20 cellular contexts compared by ENCODE assay signal in the genomic region with DNA sequence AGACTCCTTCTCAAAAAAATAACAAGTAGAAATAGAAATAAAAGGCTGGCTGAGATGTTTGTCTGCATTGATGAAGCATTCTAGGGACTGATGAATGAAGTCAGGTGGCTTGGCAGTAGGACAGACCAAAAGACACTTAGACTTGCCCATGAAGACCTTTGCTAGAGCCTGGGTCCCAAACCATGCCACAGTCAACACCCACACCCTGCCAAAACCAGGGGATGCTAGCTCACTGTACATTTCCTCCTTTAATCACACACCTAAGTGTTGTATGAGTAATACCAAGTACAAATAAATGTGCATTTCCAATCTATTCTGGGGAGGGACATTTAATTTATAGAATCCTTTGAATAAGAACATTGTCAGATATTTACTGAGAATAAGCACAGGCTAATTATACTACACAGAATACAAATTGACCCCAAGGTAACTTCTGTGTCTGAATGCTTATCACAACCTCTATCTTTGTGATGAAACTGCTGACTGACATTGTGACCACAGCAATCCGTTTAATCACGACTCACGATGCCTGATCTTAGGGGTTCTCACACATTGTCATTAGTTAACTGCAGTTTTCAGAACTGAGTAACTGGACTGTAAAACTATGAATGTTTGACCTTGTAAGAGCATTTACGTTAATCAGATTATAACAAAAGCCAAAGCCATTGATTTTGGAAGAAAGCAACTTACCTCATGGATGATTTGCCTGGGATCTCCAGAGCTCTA. TPM values are rescaled to one million over a fixed set of nuclear protein-coding genes. Genes with fewer than 3 reads are reported as not detected.
"Had no signal": no experiment of that assay in that cellular context is flagged by ENCODE, and none has a peak within 500 bp of the region (broad histone marks: within the 10 kb centered on the region; RNA-seq: fewer than 3 reads in every experiment).

No MANE protein-coding gene starts in this region.

- H3K27ac ChIP-seq: breast epithelium, epithelial cell of prostate, psoas muscle, tibial nerve, uterus had no signal

- H3K36me3 ChIP-seq: breast epithelium, tibial nerve, uterus had no signal

- H3K9me3 Mint-ChIP-seq: activated naive CD8-positive, alpha-beta T cell treated with anti-CD3 and anti-CD28 coated beads, Interleukin-2, amount 10 ng/mL, durations not matched to agents 7 days and 5 days; activated T-cell treated with anti-CD3 and anti-CD28 coated beads, Interleukin-2, amount 50 U/mL, for 24 hours; dendritic cell treated with granulocyte-macrophage colony-stimulating factor and Interleukin-4, amounts not matched to agents 40 ng/mL and 50 ng/mL, for 4 days; neural crest cell; stimulated activated memory B cell treated with anti-CD40 and anti-IgM and Interleukin-4, amounts not matched to agents 10 μg/mL and 1 μg/mL and 100 μg/mL, for 72 hours had no signal

- H3K4me1 Mint-ChIP-seq: activated naive CD8-positive, alpha-beta T cell treated with anti-CD3 and anti-CD28 coated beads, Interleukin-2, amount 10 ng/mL, durations not matched to agents 7 days and 5 days; immature natural killer cell; neural crest cell; stimulated activated memory B cell treated with anti-CD40 and anti-IgM and Interleukin-4, amounts not matched to agents 10 μg/mL and 1 μg/mL and 100 μg/mL, for 72 hours had no signal

- H3K36me3 Mint-ChIP-seq: activated naive CD8-positive, alpha-beta T cell treated with anti-CD3 and anti-CD28 coated beads, Interleukin-2, amount 10 ng/mL, durations not matched to agents 7 days and 5 days; immature natural killer cell; stimulated activated memory B cell treated with anti-CD40 and anti-IgM and Interleukin-4, amounts not matched to agents 10 μg/mL and 1 μg/mL and 100 μg/mL, for 72 hours had no signal

- H3K9me3 ChIP-seq: breast epithelium, psoas muscle, tibial nerve, uterus had no signal

- H3K27ac Mint-ChIP-seq: activated naive CD8-positive, alpha-beta T cell treated with anti-CD3 and anti-CD28 coated beads, Interleukin-2, amount 10 ng/mL, durations not matched to agents 7 days and 5 days; activated T-cell treated with anti-CD3 and anti-CD28 coated beads, Interleukin-2, amount 50 U/mL, for 24 hours; dendritic cell treated with granulocyte-macrophage colony-stimulating factor and Interleukin-4, amounts not matched to agents 40 ng/mL and 50 ng/mL, for 4 days; immature natural killer cell; stimulated activated memory B cell treated with anti-CD40 and anti-IgM and Interleukin-4, amounts not matched to agents 10 μg/mL and 1 μg/mL and 100 μg/mL, for 72 hours had no signal

- H3K4me1 ChIP-seq: breast epithelium, psoas muscle, tibial nerve, uterus had no signal

- H3K27me3 ChIP-seq: breast epithelium, tibial nerve, uterus had no signal

- H3K4me3 Mint-ChIP-seq: activated naive CD8-positive, alpha-beta T cell treated with anti-CD3 and anti-CD28 coated beads, Interleukin-2, amount 10 ng/mL, durations not matched to agents 7 days and 5 days; activated T-cell treated with anti-CD3 and anti-CD28 coated beads, Interleukin-2, amount 50 U/mL, for 24 hours; dendritic cell treated with granulocyte-macrophage colony-stimulating factor and Interleukin-4, amounts not matched to agents 40 ng/mL and 50 ng/mL, for 4 days; immature natural killer cell; neural crest cell; stimulated activated memory B cell treated with anti-CD40 and anti-IgM and Interleukin-4, amounts not matched to agents 10 μg/mL and 1 μg/mL and 100 μg/mL, for 72 hours had no signal

- H3K4me3 ChIP-seq: breast epithelium, psoas muscle, tibial nerve, uterus had no signal

- DNase-seq: activated CD4-positive, alpha-beta T cell treated with anti-CD3 and anti-CD28 coated beads, Interleukin-2, amount 50 U/mL, for 48 hours; activated CD4-positive, CD25-positive, alpha-beta regulatory T cell treated with anti-CD3 and anti-CD28 coated beads, Interleukin-2, amount 50 U/mL, for 72 hours; activated gamma-delta T cell; activated naive CD8-positive, alpha-beta T cell treated with anti-CD3 and anti-CD28 coated beads, Interleukin-2, amount 10 ng/mL, durations not matched to agents 7 days and 5 days; activated T-cell treated with anti-CD3 and anti-CD28 coated beads, Interleukin-2, amount 50 U/mL, for 24 hours; cerebellar nuclear complex; effector memory CD4-positive, alpha-beta T cell; head of caudate nucleus; immature natural killer cell; midbrain; psoas muscle; substantia nigra; uterus had no signal

- ATAC-seq: psoas muscle; stimulated activated memory B cell treated with anti-CD40 and anti-IgM and Interleukin-4, amounts not matched to agents 10 μg/mL and 1 μg/mL and 100 μg/mL, for 72 hours had no signal

RNA-seq across cellular contexts. Expression of a gene that starts 21.2 kb away (rescaled TPM):
- total RNA-seq: activated naive CD8-positive, alpha-beta T cell treated with anti-CD3 and anti-CD28 coated beads, Interleukin-2, amount 10 ng/mL, durations not matched to agents 7 days and 5 days had no signal
- polyA plus RNA-seq: fibroblast of lung had no signal
